27 cellular contexts compared by ENCODE assay signal in the genomic region with DNA sequence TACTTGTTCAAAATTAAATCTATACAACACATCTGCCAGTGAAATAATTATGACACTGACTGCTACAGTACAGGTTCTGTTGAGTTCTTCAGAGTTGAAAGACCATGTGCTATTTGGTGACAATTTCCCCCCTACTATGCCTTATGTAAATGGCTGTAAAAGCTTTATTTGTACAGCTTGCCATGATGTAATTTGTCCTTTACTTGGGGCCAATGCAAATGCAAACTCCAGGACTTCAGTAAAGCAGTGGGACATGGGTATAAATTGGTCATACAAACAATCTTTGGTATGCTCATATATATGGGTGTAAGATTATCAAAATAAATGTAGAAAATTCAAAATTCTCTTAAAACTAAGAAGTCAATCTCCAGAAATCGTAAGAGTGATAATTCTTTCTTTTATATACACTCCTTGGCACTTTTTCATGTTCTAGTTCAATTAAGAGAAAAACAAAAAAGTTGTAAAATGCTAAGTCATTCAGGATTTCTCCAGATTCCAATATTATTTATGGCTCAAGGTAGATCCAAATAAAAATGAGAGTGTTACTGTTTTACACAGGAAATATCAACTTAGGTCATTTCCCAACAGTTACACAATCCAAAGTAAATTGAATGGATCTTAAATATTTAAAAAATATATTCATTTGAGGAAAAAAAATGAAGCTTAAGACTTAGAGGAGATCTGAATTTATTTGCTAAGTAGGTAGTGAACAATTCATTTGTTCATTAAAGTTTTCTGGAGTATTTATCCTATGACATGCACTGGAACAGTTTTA.
DNase-seq lines count a peak whose midpoint lies in the region; ATAC-seq, FAIRE-seq and TF ChIP-seq lines count a peak whose summit lies in the region.
"Had no signal": no experiment of that assay in that cellular context is flagged by ENCODE, and none has a peak within 500 bp of the region (broad histone marks: within the 10 kb centered on the region; RNA-seq: fewer than 3 reads in every experiment).

No MANE protein-coding gene starts in this region.

- ATAC-seq in heart right ventricle (no peak), HG02870 (IDR thresholded peaks at IDR 0.05; ENCODE audit: unreplicated experiment) (no peak)
- ATAC-seq: activated CD4-positive, CD25-positive, alpha-beta regulatory T cell treated with anti-CD3 and anti-CD28 coated beads, Interleukin-2, amount 50 U/mL, for 24 hours; activated T-cell treated with anti-CD3 and anti-CD28 coated beads, Interleukin-2, amount 50 U/mL, for 72 hours; esophagus mucosa; GM12878; GM23338; K562; left cardiac atrium; naive thymus-derived CD8-positive, alpha-beta T cell; sciatic nerve had no signal

- peak; percentile 76 for FAIRE-seq in endothelial cell of umbilical vein (lab: Jason Lieb, UNC)
- FAIRE-seq: GM12878, K562 had no signal

- H3K4me3 ChIP-seq in LNCaP clone FGC (ENCODE audit: low read depth, low read length), result no peak overlapping the region
- no peak overlapping the region for H3K4me3 ChIP-seq in endothelial cell of umbilical vein (replicated peaks in 1 of 3; ENCODE audit: insufficient read depth in 1 of 3, low read depth in 1 of 3, low read length in 3 of 3)
- H3K4me3 ChIP-seq in heart right ventricle, result no peak overlapping the region
- H3K4me3 ChIP-seq: GM12878, GM23338, K562, vagina had no signal

- H3K9me3 ChIP-seq in endothelial cell of umbilical vein (replicated peaks; ENCODE audit: control insufficient read depth, insufficient read depth, low read length), result no peaks in the 10 kb centered on the region
- no peaks in the 10 kb centered on the region for H3K9me3 ChIP-seq in heart right ventricle
- H3K9me3 ChIP-seq: vagina had no signal

- no peaks in the 10 kb centered on the region for H4K20me1 ChIP-seq in endothelial cell of umbilical vein (replicated peaks; ENCODE audit: control insufficient read depth, extremely low read depth, insufficient read depth, low read length)

- no peaks in the 10 kb centered on the region for H3K9me1 ChIP-seq in endothelial cell of umbilical vein (replicated peaks; ENCODE audit: control insufficient read depth, extremely low read depth, insufficient read depth, low read length)

- H2AFZ ChIP-seq in endothelial cell of umbilical vein (ENCODE audit: low read depth, low read length), result peak overlapping the region; percentile 79
- H2AFZ ChIP-seq: GM23338, parathyroid adenoma had no signal

- dilution Hi-C loops in endothelial cell of umbilical vein (cut with MboI; ENCODE audit: extremely low pct_ligation_motif_present, low sequenced_read_pairs), result no loop called here

- H3K27ac ChIP-seq in endothelial cell of umbilical vein (ENCODE audit: insufficient read depth, low read depth, low read length) (peak overlapping the region; percentile 32), heart right ventricle (no peak overlapping the region)
- H3K27ac ChIP-seq: parathyroid adenoma, RWPE1, vagina had no signal

- H3K79me2 ChIP-seq in endothelial cell of umbilical vein (ENCODE audit: control insufficient read depth, insufficient read depth, low read length), result no peaks in the 10 kb centered on the region
- H3K79me2 ChIP-seq: parathyroid adenoma had no signal

- CTCF ChIA-PET in endothelial cell of umbilical vein (lab: Charles Lee), result no interaction called here

- TF ChIP-seq POLR2A in endothelial cell of umbilical vein (IDR thresholded peaks at IDR 0.05; ENCODE audit: low read depth, low read length), result no peak

- WGBS in heart right ventricle, 2 donors, result 75 to 92% methylated on average over 1 of the region's 1 CpG

- H3K4me1 ChIP-seq in endothelial cell of umbilical vein (ENCODE audit: control insufficient read depth, extremely low read depth, insufficient read depth, low read length) (peaks cover 7% of the 10 kb centered on the region), heart right ventricle (no peaks in the 10 kb centered on the region)
- H3K4me1 ChIP-seq: parathyroid adenoma, vagina had no signal

- POLR2A ChIA-PET in endothelial cell of umbilical vein (lab: Charles Lee), result no interaction called here

- no peak for TF ChIP-seq CTCF in LNCaP clone FGC (IDR thresholded peaks at IDR 0.05; ENCODE audit: control insufficient read depth, extremely low read depth, insufficient read depth)
- no peak for TF ChIP-seq CTCF in endothelial cell of umbilical vein (IDR thresholded peaks at IDR 0.05; ENCODE audit: extremely low read depth in 1 of 2, insufficient read depth in 1 of 2, low read depth in 1 of 2, low read length in 2 of 2)
- TF ChIP-seq CTCF in heart right ventricle (IDR thresholded peaks at IDR 0.05), result no peak

- no peaks in the 10 kb centered on the region for H3K27me3 ChIP-seq in endothelial cell of umbilical vein (ENCODE audit: control insufficient read depth in 2 of 2, insufficient read depth in 2 of 2, low read length in 2 of 2)
- no peaks in the 10 kb centered on the region for H3K27me3 ChIP-seq in heart right ventricle
- H3K27me3 ChIP-seq: vagina had no signal

- BruUV-seq in endothelial cell of umbilical vein (replicated peaks; lab: Mats Ljungman, UMichigan), result no TSS peak

- DNase-seq in COLO668 (lab: John Stamatoyannopoulos, UW; ENCODE audit: unreplicated experiment) (peak; percentile 1), LNCaP clone FGC (ENCODE audit: low read depth) (peak; percentile 34), NCI-H774 (lab: John Stamatoyannopoulos, UW) (peak; percentile 13), endothelial cell of umbilical vein (ENCODE audit: low read depth, low spot score) (peak; percentile 61), heart right ventricle (no peak), NCI-H446 treated with DMSO at 0.1 percent for 48 hours (lab: John Stamatoyannopoulos, UW) (no peak)
- no peak for DNase-seq in activated CD4-positive, alpha-beta T cell treated with anti-CD3 and anti-CD28 coated beads for 4 hours
- DNase-seq: activated CD8-positive, alpha-beta memory T cell treated with anti-CD3 and anti-CD28 coated beads for 24 hours; activated naive CD4-positive, alpha-beta T cell treated with anti-CD3 and anti-CD28 coated beads, Interleukin-2, amount 10 ng/mL, durations not matched to agents 7 days and 5 days; activated T-cell treated with anti-CD3 and anti-CD28 coated beads, Interleukin-2, amount 50 U/mL, for 72 hours; cerebellar nuclear complex; DMS79; effector CD4-positive, alpha-beta T cell; left cardiac atrium; mesendoderm; naive thymus-derived CD8-positive, alpha-beta T cell; NCI-H2029 had no signal

- H3K9ac ChIP-seq in endothelial cell of umbilical vein (replicated peaks; ENCODE audit: extremely low read depth, insufficient read depth, low read length), result no peak overlapping the region
- H3K9ac ChIP-seq: parathyroid adenoma had no signal

- H3K36me3 ChIP-seq in endothelial cell of umbilical vein (ENCODE audit: control insufficient read depth in 2 of 2, extremely low read depth in 1 of 2, insufficient read depth in 2 of 2, low read length in 2 of 2) (no peaks in the 10 kb centered on the region), heart right ventricle (no peaks in the 10 kb centered on the region)
- H3K36me3 ChIP-seq: vagina had no signal

- intact Hi-C loops in endothelial cell of umbilical vein (cut with micrococcal nuclease), result no loop called here
- intact Hi-C loops in heart right ventricle (cut with DNase I), result no loop called here

- no peak overlapping the region for H3K4me2 ChIP-seq in endothelial cell of umbilical vein (ENCODE audit: insufficient read depth, low read length)
- H3K4me2 ChIP-seq: GM23338 had no signal

TF ChIP-seq in endothelial cell of umbilical vein, 7 proteins besides CTCF, POLR2A, EP300 and RAD21:
- TF ChIP-seq, protein P1, sequence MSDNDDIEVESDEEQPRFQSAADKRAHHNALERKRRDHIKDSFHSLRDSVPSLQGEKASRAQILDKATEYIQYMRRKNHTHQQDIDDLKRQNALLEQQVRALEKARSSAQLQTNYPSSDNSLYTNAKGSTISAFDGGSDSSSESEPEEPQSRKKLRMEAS (IDR thresholded peaks at IDR 0.05; ENCODE audit: insufficient read depth, insufficient read length), result no peak
- no peak for TF ChIP-seq MYC (IDR thresholded peaks at IDR 0.05; ENCODE audit: low read depth, low read length)
- TF ChIP-seq POLR2AphosphoS5 (IDR thresholded peaks at IDR 0.05; ENCODE audit: insufficient read depth, low read depth, low read length), result no peak
- no peak for TF ChIP-seq GATA2 (IDR thresholded peaks at IDR 0.05; ENCODE audit: insufficient read depth, insufficient read length, low read depth, low read length)
- TF ChIP-seq JUN (IDR thresholded peaks at IDR 0.05; ENCODE audit: borderline replicate concordance, insufficient read depth, insufficient read length, low read depth), result no peak
- no peak for TF ChIP-seq FOS (IDR thresholded peaks at IDR 0.05; ENCODE audit: borderline replicate concordance, insufficient read depth, low read length)
- TF ChIP-seq EZH2 (IDR thresholded peaks at IDR 0.05; ENCODE audit: borderline replicate concordance, low read depth, low read length, severe bottlenecking), result no peak

Comparison
In these comparisons a context has a peak if more than half of its experiments do, and no peak if none do; other contexts are left out.
1. DNase-seq: peak in COLO668 (single experiment), LNCaP clone FGC (single experiment), NCI-H774 (single experiment) and endothelial cell of umbilical vein (single experiment); none in activated CD4-positive, alpha-beta T cell treated with anti-CD3 and anti-CD28 coated beads for 4 hours (0 of 2), heart right ventricle (0 of 2) and NCI-H446 treated with DMSO at 0.1 percent for 48 hours (single experiment).